In genomic region chr12:1184402-1184801, GRCh38 we compare ENCODE assay signal across 25 cellular contexts.
DNase-seq lines count a peak whose midpoint lies in the region; FAIRE-seq and TF ChIP-seq lines count a peak whose summit lies in the region.
"Had no signal": no experiment of that assay in that cellular context is flagged by ENCODE, and none has a peak within 500 bp of the region (broad histone marks: within the 10 kb centered on the region; RNA-seq: fewer than 3 reads in every experiment).

No MANE protein-coding gene starts in this region.

- POLR2A ChIA-PET in RWPE1 (lab: Yijun Ruan, JAX; ENCODE audit: low non-redundant PET) = no interaction called here

- no peaks in the 10 kb centered on the region for H3K9me3 Mint-ChIP-seq in nephron progenitor cell
- H3K9me3 Mint-ChIP-seq in activated naive CD4-positive, alpha-beta T cell treated with anti-CD3 and anti-CD28 coated beads, Interleukin-2, amount 10 ng/mL, durations not matched to agents 7 days and 5 days = no peaks in the 10 kb centered on the region
- H3K9me3 Mint-ChIP-seq: activated CD4-positive, alpha-beta T cell treated with anti-CD3 and anti-CD28 coated beads, Interleukin-2, amount 10 ng/mL, durations not matched to agents 24 days and 14 days; activated naive CD4-positive, alpha-beta T cell treated with anti-CD3 and anti-CD28 coated beads for 36 hours had no signal

- no peak overlapping the region for H3K4me3 Mint-ChIP-seq in nephron progenitor cell
- H3K4me3 Mint-ChIP-seq in activated naive CD4-positive, alpha-beta T cell treated with anti-CD3 and anti-CD28 coated beads, Interleukin-2, amount 10 ng/mL, durations not matched to agents 7 days and 5 days = no peak overlapping the region
- H3K4me3 Mint-ChIP-seq: activated CD4-positive, alpha-beta T cell treated with anti-CD3 and anti-CD28 coated beads, Interleukin-2, amount 10 ng/mL, durations not matched to agents 24 days and 14 days; activated naive CD4-positive, alpha-beta T cell treated with anti-CD3 and anti-CD28 coated beads for 36 hours had no signal

- CTCF ChIA-PET in activated naive CD4-positive, alpha-beta T cell treated with anti-CD3 and anti-CD28 coated beads, Interleukin-2, amount 10 ng/mL, durations not matched to agents 7 days and 5 days (lab: Charles Lee) = interaction anchor here (2.4 kb wide), 1 partner anchor 67 kb away, joined by 6 read pairs; no protein-coding TSS in a partner anchor
- CTCF ChIA-PET in RWPE1 (lab: Yijun Ruan, JAX) = interaction anchor here (0.5 to 0.6 kb wide), 2 partner anchors 8 to 13 kb away, joined by 3 to 6 read pairs; no protein-coding TSS in a partner anchor

- H3K27me3 ChIP-seq in bronchial epithelial cell (ENCODE audit: control insufficient read depth, insufficient read depth, low read length) = no peaks in the 10 kb centered on the region
- H3K27me3 ChIP-seq: BLaER1 treated with 17β-estradiol and CSF1 and Interleukin-3, amounts not matched to agents 10 nM and 100 nM; heart left ventricle; left lung; upper lobe of left lung had no signal

- H3K36me3 ChIP-seq in bronchial epithelial cell (ENCODE audit: control insufficient read depth, insufficient read depth, low read length) = peaks cover 2% of the 10 kb centered on the region

- FAIRE-seq in HTR-8/SVneo (lab: Jason Lieb, UNC) (no peak), bronchial epithelial cell (lab: Jason Lieb, UNC) (no peak)
- FAIRE-seq: A549, D721Med had no signal

- H3K27ac Mint-ChIP-seq in nephron progenitor cell = peak overlapping the region; percentile 95
- no peak overlapping the region for H3K27ac Mint-ChIP-seq in activated naive CD4-positive, alpha-beta T cell treated with anti-CD3 and anti-CD28 coated beads, Interleukin-2, amount 10 ng/mL, durations not matched to agents 7 days and 5 days
- H3K27ac Mint-ChIP-seq: activated CD4-positive, alpha-beta T cell treated with anti-CD3 and anti-CD28 coated beads, Interleukin-2, amount 10 ng/mL, durations not matched to agents 24 days and 14 days; activated naive CD4-positive, alpha-beta T cell treated with anti-CD3 and anti-CD28 coated beads for 36 hours had no signal

- no peak overlapping the region for H3K27ac ChIP-seq in RWPE1
- H3K27ac ChIP-seq: A549; BLaER1 treated with 17β-estradiol and CSF1 and Interleukin-3, amounts not matched to agents 10 nM and 100 nM; left lung; upper lobe of left lung had no signal

- TF ChIP-seq CTCF in AG10803 (conservative IDR thresholded peaks at IDR 0.05; ENCODE audit: low read length) (no peak), bronchial epithelial cell (IDR thresholded peaks at IDR 0.05; ENCODE audit: insufficient read depth, low read length, severe bottlenecking) (no peak), nephron progenitor cell (IDR thresholded peaks at IDR 0.05) (no peak), RWPE1 (conservative IDR thresholded peaks at IDR 0.05; ENCODE audit: low read depth) (no peak)

- peak; percentile 13 for DNase-seq in AG10803 (ENCODE audit: low read depth)
- peak; percentile 18 for DNase-seq in HTR-8/SVneo (ENCODE audit: insufficient read length, low spot score)
- DNase-seq in bronchial epithelial cell (ENCODE audit: low read depth) = peak; percentile 47
- DNase-seq in nephron progenitor cell = no peak
- DNase-seq in NOMO-1 treated with dmso at 0.1 percent for 144 hours (lab: John Stamatoyannopoulos, UW; ENCODE audit: unreplicated experiment) = no peak
- DNase-seq in SIG-M5 treated with dmso at 0.1 percent for 504 hours (lab: John Stamatoyannopoulos, UW; ENCODE audit: unreplicated experiment) = no peak
- no peak for DNase-seq in activated naive CD4-positive, alpha-beta T cell treated with anti-CD3 and anti-CD28 coated beads, Interleukin-2, amount 10 ng/mL, durations not matched to agents 7 days and 5 days
- no peak for DNase-seq in RWPE1 (ENCODE audit: low spot score)
- DNase-seq: activated CD4-positive, alpha-beta T cell treated with anti-CD3 and anti-CD28 coated beads, Interleukin-2, amount 10 ng/mL, durations not matched to agents 24 days and 14 days; activated naive CD4-positive, alpha-beta T cell treated with anti-CD3 and anti-CD28 coated beads for 36 hours; amygdala; caudate nucleus; heart left ventricle; left lung; mesendoderm; NCI-H1694; NCI-H524; nucleus accumbens; retina; RPMI8226; substantia nigra; upper lobe of left lung had no signal

- peaks cover 58% of the 10 kb centered on the region for H3K36me3 Mint-ChIP-seq in nephron progenitor cell (ENCODE audit: low read depth)
- H3K36me3 Mint-ChIP-seq in activated naive CD4-positive, alpha-beta T cell treated with anti-CD3 and anti-CD28 coated beads, Interleukin-2, amount 10 ng/mL, durations not matched to agents 7 days and 5 days = peaks cover 18% of the 10 kb centered on the region

- peaks cover 3% of the 10 kb centered on the region for H3K27me3 Mint-ChIP-seq in nephron progenitor cell (ENCODE audit: low read depth, poor library complexity)
- H3K27me3 Mint-ChIP-seq in activated naive CD4-positive, alpha-beta T cell treated with anti-CD3 and anti-CD28 coated beads, Interleukin-2, amount 10 ng/mL, durations not matched to agents 7 days and 5 days = no peaks in the 10 kb centered on the region
- H3K27me3 Mint-ChIP-seq: activated CD4-positive, alpha-beta T cell treated with anti-CD3 and anti-CD28 coated beads, Interleukin-2, amount 10 ng/mL, durations not matched to agents 24 days and 14 days had no signal

- no peak overlapping the region for H3K4me3 ChIP-seq in AG10803 (ENCODE audit: low read length)
- H3K4me3 ChIP-seq in bronchial epithelial cell (ENCODE audit: low read depth, low read length) = no peak overlapping the region
- H3K4me3 ChIP-seq: A549; BLaER1 treated with 17β-estradiol and CSF1 and Interleukin-3, amounts not matched to agents 10 nM and 100 nM; heart left ventricle; left lung; upper lobe of left lung had no signal

- H3K4me1 Mint-ChIP-seq in nephron progenitor cell = peaks cover 64% of the 10 kb centered on the region
- H3K4me1 Mint-ChIP-seq in activated naive CD4-positive, alpha-beta T cell treated with anti-CD3 and anti-CD28 coated beads, Interleukin-2, amount 10 ng/mL, durations not matched to agents 7 days and 5 days = no peaks in the 10 kb centered on the region

Comparison
In these comparisons a context has a peak if more than half of its experiments do, and no peak if none do; other contexts are left out.
1. DNase-seq: peak in AG10803 (single experiment), HTR-8/SVneo (single experiment) and bronchial epithelial cell (single experiment); none in nephron progenitor cell (single experiment), NOMO-1 treated with dmso at 0.1 percent for 144 hours (single experiment), SIG-M5 treated with dmso at 0.1 percent for 504 hours (single experiment), activated naive CD4-positive, alpha-beta T cell treated with anti-CD3 and anti-CD28 coated beads, Interleukin-2, amount 10 ng/mL, durations not matched to agents 7 days and 5 days (single experiment) and RWPE1 (single experiment).